In genomic region chr20:16097788-16098187, GRCh38 we compare ENCODE assay signal across 36 cellular contexts.
DNase-seq lines count a peak whose midpoint lies in the region; ATAC-seq, FAIRE-seq and TF ChIP-seq lines count a peak whose summit lies in the region.
"Had no signal": no experiment of that assay in that cellular context is flagged by ENCODE, and none has a peak within 500 bp of the region (broad histone marks: within the 10 kb centered on the region; RNA-seq: fewer than 3 reads in every experiment).

No MANE protein-coding gene starts in this region.

- no peaks in the 10 kb centered on the region for H3K36me3 Mint-ChIP-seq in WTC11
- peaks cover 0 to 1% of the 10 kb centered on the region in 2 donors for H3K36me3 Mint-ChIP-seq in stimulated activated naive B cell treated with anti-CD40 and anti-IgM and Interleukin-4, amounts not matched to agents 10 μg/mL and 1 μg/mL and 100 μg/mL, for 72 hours
- H3K36me3 Mint-ChIP-seq: CD14-positive monocyte; CD4-positive, alpha-beta memory T cell; CD4-positive, CD25-positive, alpha-beta regulatory T cell; CD8-positive, alpha-beta memory T cell; CD8-positive, alpha-beta T cell had no signal

- POLR2A ChIA-PET in HepG2 (lab: Yijun Ruan, JAX) (no interaction called here), WTC11 (lab: Charles Lee) (no interaction called here)

- H3K36me3 ChIP-seq in HepG2 (replicated peaks in 1 of 2; ENCODE audit: control insufficient read depth in 1 of 2, insufficient read depth in 2 of 2, low read length in 2 of 2) (no peaks in the 10 kb centered on the region), right lobe of liver (no peaks in the 10 kb centered on the region), bronchial epithelial cell (ENCODE audit: control insufficient read depth, insufficient read depth, low read length) (no peaks in the 10 kb centered on the region), upper lobe of left lung (no peaks in the 10 kb centered on the region)
- H3K36me3 ChIP-seq: BE2C; BLaER1; BLaER1 treated with 17β-estradiol and CSF1 and Interleukin-3, amounts not matched to agents 10 nM and 100 nM had no signal

- no peak overlapping the region for H2AFZ ChIP-seq in HepG2 (ENCODE audit: low read length)

- no peak overlapping the region for H3K4me3 Mint-ChIP-seq in WTC11
- H3K4me3 Mint-ChIP-seq in stimulated activated naive B cell treated with anti-CD40 and anti-IgM and Interleukin-4, amounts not matched to agents 10 μg/mL and 1 μg/mL and 100 μg/mL, for 72 hours, result no peak overlapping the region
- H3K4me3 Mint-ChIP-seq: B cell; CD14-positive monocyte; CD4-positive, alpha-beta memory T cell; CD4-positive, alpha-beta T cell; CD4-positive, CD25-positive, alpha-beta regulatory T cell; CD8-positive, alpha-beta memory T cell; CD8-positive, alpha-beta T cell had no signal

- no peaks in the 10 kb centered on the region for H4K20me1 ChIP-seq in HepG2 (ENCODE audit: insufficient read depth, low read length)
- H4K20me1 ChIP-seq: BLaER1; BLaER1 treated with 17β-estradiol and CSF1 and Interleukin-3, amounts not matched to agents 10 nM and 100 nM had no signal

- no peaks in the 10 kb centered on the region for H3K79me2 ChIP-seq in HepG2 (ENCODE audit: insufficient read depth, low read length)

- no peak overlapping the region for H3K9ac ChIP-seq in HepG2 (ENCODE audit: insufficient read depth, low read depth, low read length)
- H3K9ac ChIP-seq: BLaER1; BLaER1 treated with 17β-estradiol and CSF1 and Interleukin-3, amounts not matched to agents 10 nM and 100 nM had no signal

- H3K27me3 ChIP-seq in HepG2 (ENCODE audit: control insufficient read depth in 1 of 2, insufficient read depth in 2 of 2, low read length in 2 of 2) (no peaks in the 10 kb centered on the region), right lobe of liver (no peaks in the 10 kb centered on the region), bronchial epithelial cell (ENCODE audit: control insufficient read depth, insufficient read depth, low read length) (peaks cover 1% of the 10 kb centered on the region), upper lobe of left lung (no peaks in the 10 kb centered on the region)
- H3K27me3 ChIP-seq: BE2C; BLaER1; BLaER1 treated with 17β-estradiol and CSF1 and Interleukin-3, amounts not matched to agents 10 nM and 100 nM had no signal

- CTCF ChIA-PET in HepG2 (lab: Yijun Ruan, JAX; ENCODE audit: low intra/inter-chr PET ratio, low total read pairs), result no interaction called here
- CTCF ChIA-PET in WTC11 (lab: Charles Lee), result no interaction called here

- H3K27ac Mint-ChIP-seq in WTC11, result no peak overlapping the region
- no peak overlapping the region for H3K27ac Mint-ChIP-seq in stimulated activated naive B cell treated with anti-CD40 and anti-IgM and Interleukin-4, amounts not matched to agents 10 μg/mL and 1 μg/mL and 100 μg/mL, for 72 hours
- H3K27ac Mint-ChIP-seq: B cell; CD14-positive monocyte; CD4-positive, alpha-beta memory T cell; CD4-positive, alpha-beta T cell; CD4-positive, CD25-positive, alpha-beta regulatory T cell; CD8-positive, alpha-beta memory T cell; CD8-positive, alpha-beta T cell had no signal

- no peak for TF ChIP-seq EP300 in HepG2 (IDR thresholded peaks at IDR 0.05; ENCODE audit: low read depth in 2 of 2, low read length in 2 of 2)
- no peak for TF ChIP-seq EP300 in HepG2 (CRISPR knock-in tag; IDR thresholded peaks at IDR 0.05; ENCODE audit: borderline replicate concordance)
- TF ChIP-seq EP300 in upper lobe of left lung (IDR thresholded peaks at IDR 0.05), result no peak

- no peak for DNase-seq in HepG2 (ENCODE audit: low spot score)
- DNase-seq in right lobe of liver, result no peak
- DNase-seq in WTC11 (ENCODE audit: low spot score), result no peak
- DNase-seq in bronchial epithelial cell (ENCODE audit: low read depth), result no peak
- no peak for DNase-seq in stimulated activated naive B cell treated with anti-CD40 and anti-IgM and Interleukin-4, amounts not matched to agents 10 μg/mL and 1 μg/mL and 100 μg/mL, for 72 hours
- DNase-seq in upper lobe of left lung, result no peak
- DNase-seq in NK-92 (lab: John Stamatoyannopoulos, UW; ENCODE audit: unreplicated experiment), result no peak
- DNase-seq: 8988T; ACHN; AML-193; BE2C; C1 segment of cervical spinal cord; Caco-2; Calu3; CD4-positive, alpha-beta memory T cell; CD4-positive, alpha-beta T cell; CD4-positive, CD25-positive, alpha-beta regulatory T cell; CD8-positive, alpha-beta memory T cell; CD8-positive, alpha-beta T cell; COR-L47; DMS 273 treated with DMSO at 0.1 percent for 48 hours; DMS153; DMS53; DMS79; DMS79 treated with DMSO at 0.1 percent for 48 hours; DND-41; EL had no signal

- in situ Hi-C loops in HepG2 (cut with HindIII; ENCODE audit: extremely low pct_ligation_motif_present, low pct_unique_long_range_greater_than_20kb), result no loop called here

- H3K27me3 Mint-ChIP-seq in WTC11 (ENCODE audit: low read depth), result peaks cover 3% of the 10 kb centered on the region; the same call in 1 of the 2 replicates
- no peaks in the 10 kb centered on the region for H3K27me3 Mint-ChIP-seq in stimulated activated naive B cell treated with anti-CD40 and anti-IgM and Interleukin-4, amounts not matched to agents 10 μg/mL and 1 μg/mL and 100 μg/mL, for 72 hours
- H3K27me3 Mint-ChIP-seq: B cell; CD4-positive, alpha-beta memory T cell; CD4-positive, alpha-beta T cell; CD4-positive, CD25-positive, alpha-beta regulatory T cell had no signal

- ATAC-seq in HepG2 (no peak), right lobe of liver (no peak), WTC11 (no peak), upper lobe of left lung (ENCODE audit: low FRiP score in 2 of 2) (no peak), HG03439 (IDR thresholded peaks at IDR 0.05; ENCODE audit: unreplicated experiment) (no peak)
- ATAC-seq in stimulated activated naive B cell treated with anti-CD40 and anti-IgM and Interleukin-4, amounts not matched to agents 10 μg/mL and 1 μg/mL and 100 μg/mL, for 72 hours (replicated peaks), result peak; percentile 54 to 59
- ATAC-seq: A549; CD8-positive, alpha-beta T cell had no signal

- H3K9me3 Mint-ChIP-seq in WTC11, result peaks cover 4% of the 10 kb centered on the region; the same call in 1 of the 2 replicates
- H3K9me3 Mint-ChIP-seq in stimulated activated naive B cell treated with anti-CD40 and anti-IgM and Interleukin-4, amounts not matched to agents 10 μg/mL and 1 μg/mL and 100 μg/mL, for 72 hours, result peaks cover 0 to 8% of the 10 kb centered on the region in 2 donors

- intact Hi-C loops in HepG2 (cut with micrococcal nuclease; ENCODE audit: unreplicated experiment) (loop anchor here (2.0 kb wide), 1 partner anchor 23 kb away; no protein-coding TSS in a partner anchor), right lobe of liver (cut with DNase I) (no loop called here)

- H3K4me1 Mint-ChIP-seq in WTC11, result 0 out of 2 replicates have a peak, but pooled peaks cover 2% of the 10 kb centered on the region
- H3K4me1 Mint-ChIP-seq in stimulated activated naive B cell treated with anti-CD40 and anti-IgM and Interleukin-4, amounts not matched to agents 10 μg/mL and 1 μg/mL and 100 μg/mL, for 72 hours, result peaks cover 39 to 52% of the 10 kb centered on the region in 2 donors
- H3K4me1 Mint-ChIP-seq: CD14-positive monocyte; CD4-positive, alpha-beta memory T cell; CD4-positive, CD25-positive, alpha-beta regulatory T cell; CD8-positive, alpha-beta memory T cell had no signal

- no peak overlapping the region for H3K27ac ChIP-seq in HepG2 (ENCODE audit: extremely low read length, insufficient read depth, low read length)
- no peak overlapping the region for H3K27ac ChIP-seq in right lobe of liver
- no peak overlapping the region for H3K27ac ChIP-seq in upper lobe of left lung
- H3K27ac ChIP-seq: 22Rv1; A549; BLaER1; BLaER1 treated with 17β-estradiol and CSF1 and Interleukin-3, amounts not matched to agents 10 nM and 100 nM; C4-2B had no signal

- FAIRE-seq in HepG2 (lab: Jason Lieb, UNC), result no peak
- peak; percentile 7 for FAIRE-seq in bronchial epithelial cell (lab: Jason Lieb, UNC)
- FAIRE-seq: A549, D721Med had no signal

- H3K4me1 ChIP-seq in HepG2 (ENCODE audit: insufficient read depth, low read length), result peaks cover 31% of the 10 kb centered on the region
- H3K4me1 ChIP-seq in right lobe of liver, result peaks cover 0 to 29% (median 9%) of the 10 kb centered on the region in 4 donors
- peaks cover 0 to 16% (median 3%) of the 10 kb centered on the region in 4 donors for H3K4me1 ChIP-seq in upper lobe of left lung
- H3K4me1 ChIP-seq: A549, Caco-2 had no signal

- no peak overlapping the region for H3K4me3 ChIP-seq in HepG2 (replicated peaks in 1 of 3; ENCODE audit: insufficient read depth in 1 of 3, low read depth in 2 of 3, low read length in 3 of 3)
- H3K4me3 ChIP-seq in right lobe of liver, result no peak overlapping the region
- no peak overlapping the region for H3K4me3 ChIP-seq in bronchial epithelial cell (ENCODE audit: low read depth, low read length)
- no peak overlapping the region for H3K4me3 ChIP-seq in upper lobe of left lung
- H3K4me3 ChIP-seq: A549; BLaER1; BLaER1 treated with 17β-estradiol and CSF1 and Interleukin-3, amounts not matched to agents 10 nM and 100 nM had no signal

- H3K4me2 ChIP-seq in HepG2 (ENCODE audit: low read depth, low read length), result no peak overlapping the region
- H3K4me2 ChIP-seq: A549 had no signal

- 52% methylated on average over 4 of the region's 4 CpGs for WGBS in HepG2 (ENCODE audit: low lambda C conversion rate)
- 98% methylated on average over 4 of the region's 4 CpGs for WGBS in right lobe of liver (ENCODE audit: insufficient coverage, low coverage, low lambda C conversion rate, missing lambda C conversion rate)
- WGBS in upper lobe of left lung, 2 donors, result 88 to 96% methylated on average over 4 of the region's 4 CpGs

- H3K9me3 ChIP-seq in HepG2 (ENCODE audit: low read length) (peaks cover 12% of the 10 kb centered on the region; the same call in 1 of the 2 replicates), right lobe of liver (no peaks in the 10 kb centered on the region), upper lobe of left lung (no peaks in the 10 kb centered on the region)
- H3K9me3 ChIP-seq: A549, BE2C, Caco-2 had no signal

- TF ChIP-seq POLR2A in HepG2 (IDR thresholded peaks at IDR 0.05; ENCODE audit: insufficient read depth in 1 of 2, low read depth in 2 of 2, low read length in 2 of 2) (no peak), right lobe of liver (IDR thresholded peaks at IDR 0.05) (no peak), upper lobe of left lung (IDR thresholded peaks at IDR 0.05) (no peak)

- BruUV-seq in HepG2 (replicated peaks; lab: Mats Ljungman, UMichigan), result no TSS peak

- TF ChIP-seq CTCF in HepG2 (CRISPR knock-in tag; IDR thresholded peaks at IDR 0.05) (no peak), right lobe of liver (IDR thresholded peaks at IDR 0.05) (no peak), WTC11 (IDR thresholded peaks at IDR 0.05) (no peak), bronchial epithelial cell (IDR thresholded peaks at IDR 0.05; ENCODE audit: insufficient read depth, low read length, severe bottlenecking) (no peak), upper lobe of left lung (IDR thresholded peaks at IDR 0.05) (no peak)

- no peak for TF ChIP-seq RAD21 in HepG2 (CRISPR knock-in tag; IDR thresholded peaks at IDR 0.05)

TF ChIP-seq in HepG2, 621 proteins besides CTCF, POLR2A, EP300 and RAD21 (continues in another document):
- TF ChIP-seq ZNF343 (CRISPR knock-in tag; IDR thresholded peaks at IDR 0.05) (no peak), ZNF121 (CRISPR knock-in tag; IDR thresholded peaks at IDR 0.05) (peak; percentile 46; the same call in 1 of the 2 replicates)

TF ChIP-seq in WTC11, 78 proteins besides CTCF, POLR2A, EP300 and RAD21:
- TF ChIP-seq TEAD1 (CRISPR knock-in tag; IDR thresholded peaks at IDR 0.05) (no peak), ZNF121 (CRISPR knock-in tag; IDR thresholded peaks at IDR 0.05) (peak; percentile 55; the same call in 1 of the 2 replicates)

Comparison
In these comparisons a context has a peak if more than half of its experiments do, and no peak if none do; other contexts are left out.
1. ATAC-seq: peak in stimulated activated naive B cell treated with anti-CD40 and anti-IgM and Interleukin-4, amounts not matched to agents 10 μg/mL and 1 μg/mL and 100 μg/mL, for 72 hours (2 of 2); none in HepG2 (single experiment), right lobe of liver (0 of 4), WTC11 (single experiment), upper lobe of left lung (0 of 2) and HG03439 (single experiment).
2. Of the 50 proteins assayed by ChIP-seq in both HepG2 and WTC11: peak only in HepG2: none; only in WTC11: none; in both: ZNF121; in neither: 49.